ENCODE assay signal across 19 cellular contexts in genomic region chr9:28887188-28887884, GRCh38.
DNase-seq lines count a peak whose midpoint lies in the region; FAIRE-seq and TF ChIP-seq lines count a peak whose summit lies in the region.
"Had no signal": no experiment of that assay in that cellular context is flagged by ENCODE, and none has a peak within 500 bp of the region (broad histone marks: within the 10 kb centered on the region; RNA-seq: fewer than 3 reads in every experiment).

No MANE protein-coding gene starts in this region.

- peaks cover 22% of the 10 kb centered on the region for H3K4me1 Mint-ChIP-seq in Calu3 (ENCODE audit: low read depth, unreplicated experiment)
- H3K4me1 Mint-ChIP-seq: CD4-positive, CD25-positive, alpha-beta regulatory T cell; IgD-negative memory B cell had no signal

- no peaks in the 10 kb centered on the region for H3K9me1 ChIP-seq in keratinocyte (ENCODE audit: control insufficient read depth, extremely low read depth, insufficient read depth, low read length)

- no peaks in the 10 kb centered on the region for H3K9me3 Mint-ChIP-seq in Calu3 (ENCODE audit: low read depth, unreplicated experiment)
- H3K9me3 Mint-ChIP-seq: IgD-negative memory B cell had no signal

- no TSS peak for BruUV-seq in Calu3 (replicated peaks; lab: Mats Ljungman, UMichigan)

- H3F3A ChIP-seq in MM.1S (ENCODE audit: insufficient read depth, low read length), result no peaks in the 10 kb centered on the region

- H3K9ac ChIP-seq in MM.1S (ENCODE audit: low read length) (peak overlapping the region; percentile 26; the same call in 1 of the 2 replicates), keratinocyte (ENCODE audit: control insufficient read depth, extremely low read depth, insufficient read depth, low read length) (no peak overlapping the region)

- H4K20me1 ChIP-seq in MM.1S (ENCODE audit: insufficient read depth, low read length) (no peaks in the 10 kb centered on the region), keratinocyte (ENCODE audit: control insufficient read depth, extremely low read depth, insufficient read depth, low read length) (no peaks in the 10 kb centered on the region)

- no peaks in the 10 kb centered on the region for H3K79me2 ChIP-seq in MM.1S (ENCODE audit: low read length)
- H3K79me2 ChIP-seq in keratinocyte (ENCODE audit: control insufficient read depth, insufficient read depth, low read length), result no peaks in the 10 kb centered on the region

- H3K36me3 ChIP-seq in MM.1S (replicated peaks; ENCODE audit: insufficient read depth, low read length) (no peaks in the 10 kb centered on the region), bronchial epithelial cell (ENCODE audit: control insufficient read depth, insufficient read depth, low read length) (no peaks in the 10 kb centered on the region), keratinocyte (ENCODE audit: control insufficient read depth in 2 of 2, extremely low read depth in 1 of 2, insufficient read depth in 2 of 2, low read length in 2 of 2) (no peaks in the 10 kb centered on the region)

- no peak for FAIRE-seq in bronchial epithelial cell (lab: Jason Lieb, UNC)
- peak; percentile 61 for FAIRE-seq in keratinocyte (lab: Jason Lieb, UNC)
- FAIRE-seq: H54 had no signal

- H3K4me2 ChIP-seq in MM.1S (ENCODE audit: low read depth, low read length) (peak overlapping the region; percentile 46; the same call in 1 of the 2 replicates), keratinocyte (ENCODE audit: control insufficient read depth, extremely low read depth, insufficient read depth, low read depth, low read length) (no peak overlapping the region)

- TF ChIP-seq CTCF in MM.1S (IDR thresholded peaks at IDR 0.05; ENCODE audit: low read length) (no peak), bronchial epithelial cell (IDR thresholded peaks at IDR 0.05; ENCODE audit: insufficient read depth, low read length, severe bottlenecking) (no peak), keratinocyte (optimal IDR thresholded peaks at IDR 0.05 in 1 of 3, IDR thresholded peaks at IDR 0.05 in 1 of 3, conservative IDR thresholded peaks at IDR 0.05 in 1 of 3; ENCODE audit: extremely low read depth in 1 of 3, insufficient read depth in 2 of 3, low read length in 3 of 3) (no peak), Calu3 (IDR thresholded peaks at IDR 0.05; ENCODE audit: unreplicated experiment) (no peak)

- no peak overlapping the region for H3K27ac Mint-ChIP-seq in Calu3 (ENCODE audit: unreplicated experiment)
- H3K27ac Mint-ChIP-seq: CD4-positive, CD25-positive, alpha-beta regulatory T cell; IgD-negative memory B cell had no signal

- H3K4me3 ChIP-seq in MM.1S (ENCODE audit: low read length) (peak overlapping the region; percentile 47), bronchial epithelial cell (ENCODE audit: low read depth, low read length) (no peak overlapping the region), keratinocyte (ENCODE audit: control insufficient read depth in 2 of 3, extremely low read depth in 1 of 3, insufficient read depth in 2 of 3, low read depth in 1 of 3, low read length in 3 of 3) (no peak overlapping the region)

- H3K9me3 ChIP-seq in MM.1S (replicated peaks; ENCODE audit: insufficient read depth, low read length), result no peaks in the 10 kb centered on the region
- no peaks in the 10 kb centered on the region for H3K9me3 ChIP-seq in keratinocyte (ENCODE audit: control insufficient read depth, low read depth, low read length)

- no peak overlapping the region for H3K4me3 Mint-ChIP-seq in Calu3 (ENCODE audit: low read depth, unreplicated experiment)
- H3K4me3 Mint-ChIP-seq: CD4-positive, CD25-positive, alpha-beta regulatory T cell; IgD-negative memory B cell had no signal

- no peaks in the 10 kb centered on the region for H3K27me3 ChIP-seq in MM.1S (replicated peaks; ENCODE audit: insufficient read depth, low read length)
- H3K27me3 ChIP-seq in bronchial epithelial cell (ENCODE audit: control insufficient read depth, insufficient read depth, low read length), result no peaks in the 10 kb centered on the region
- no peaks in the 10 kb centered on the region for H3K27me3 ChIP-seq in keratinocyte (ENCODE audit: control insufficient read depth, extremely low read depth, insufficient read depth, low read length)

- H3K27me3 Mint-ChIP-seq in Calu3 (ENCODE audit: unreplicated experiment), result no peaks in the 10 kb centered on the region
- H3K27me3 Mint-ChIP-seq: CD4-positive, CD25-positive, alpha-beta regulatory T cell; IgD-negative memory B cell had no signal

- H3K27ac ChIP-seq in MM.1S (ENCODE audit: low read length) (no peak overlapping the region), keratinocyte (ENCODE audit: control insufficient read depth, insufficient read depth, low read length) (no peak overlapping the region)

- H3K4me1 ChIP-seq in MM.1S (ENCODE audit: low read length) (no peaks in the 10 kb centered on the region), keratinocyte (ENCODE audit: control insufficient read depth, extremely low read depth, insufficient read depth, low read length) (peaks cover 10% of the 10 kb centered on the region)

- DNase-seq in MM.1S (peak; percentile 39), OCI-M1 (lab: John Stamatoyannopoulos, UW) (peak; percentile 43), bronchial epithelial cell (ENCODE audit: low read depth) (peak; percentile 93), keratinocyte (ENCODE audit: low read depth, low spot score) (no peak), Calu3 (no peak), NCI-H510A treated with DMSO at 0.1 percent for 48 hours (lab: John Stamatoyannopoulos, UW) (no peak)
- no peak for DNase-seq in activated naive CD4-positive, alpha-beta T cell (lab: John Stamatoyannopoulos, UW)
- DNase-seq: CD4-positive, CD25-positive, alpha-beta regulatory T cell; COR-L47; DMS 273 treated with DMSO at 0.1 percent for 48 hours; DMS79 treated with DMSO at 0.1 percent for 48 hours; NCI-H1048; NCI-H1436 treated with DMSO at 0.1 percent for 48 hours; NCI-H2029 treated with DMSO at 0.1 percent for 48 hours; NCI-H2171; NCI-H345; NCI-H524 treated with DMSO at 0.1 percent for 48 hours had no signal

- H2AFZ ChIP-seq in MM.1S (ENCODE audit: low read length) (peak overlapping the region; percentile 54), keratinocyte (ENCODE audit: control insufficient read depth, low read length) (peak overlapping the region; percentile 17)

- dilution Hi-C loops in keratinocyte (cut with MboI; ENCODE audit: extremely low pct_ligation_motif_present, low sequenced_read_pairs), result no loop called here

- H3K9me2 ChIP-seq in MM.1S (replicated peaks; ENCODE audit: insufficient read depth, low read length), result no peaks in the 10 kb centered on the region

- CTCF ChIA-PET in Calu3 (lab: Charles Lee), result interaction anchor here (0.7 kb wide), 1 partner anchor 1579 kb away, joined by 3 read pairs; no protein-coding TSS in a partner anchor

- intact Hi-C loops in Calu3 (cut with micrococcal nuclease; ENCODE audit: unreplicated experiment), result loop anchor here (2.0 to 10.0 kb wide), 3 partner anchors 27 to 327 kb away; partner anchors contain the start of gene LINGO2

- no peaks in the 10 kb centered on the region for H3K36me3 Mint-ChIP-seq in Calu3 (ENCODE audit: insufficient read depth, unreplicated experiment)
- H3K36me3 Mint-ChIP-seq: CD4-positive, CD25-positive, alpha-beta regulatory T cell; IgD-negative memory B cell had no signal

Comparison
In these comparisons a context has a peak if more than half of its experiments do, and no peak if none do; other contexts are left out.
1. DNase-seq: peak in MM.1S (single experiment), OCI-M1 (single experiment) and bronchial epithelial cell (single experiment); none in keratinocyte (single experiment), Calu3 (single experiment), NCI-H510A treated with DMSO at 0.1 percent for 48 hours (single experiment) and activated naive CD4-positive, alpha-beta T cell (0 of 4).